1 cellular context compared by ENCODE assay signal in genomic region chr19:7153008-7153407, GRCh38.
TF ChIP-seq lines count a peak whose summit lies in the region.

No MANE protein-coding gene starts in this region.

TF ChIP-seq in H1, 55 proteins besides CTCF, POLR2A, EP300 and RAD21:
- TF ChIP-seq SP2 (IDR thresholded peaks at IDR 0.05; ENCODE audit: low read length) (no peak), TAF1 (IDR thresholded peaks at IDR 0.05; ENCODE audit: low read depth, low read length) (no peak), MAX (IDR thresholded peaks at IDR 0.05) (no peak), HDAC6 (IDR thresholded peaks at IDR 0.05; ENCODE audit: low read depth, low read length) (no peak), CHD7 (IDR thresholded peaks at IDR 0.05; ENCODE audit: insufficient replicate concordance, low read length) (no peak), RFX5 (IDR thresholded peaks at IDR 0.05; ENCODE audit: borderline replicate concordance, low read depth, low read length) (no peak), SIN3A (conservative IDR thresholded peaks at IDR 0.05 in 1 of 2, IDR thresholded peaks at IDR 0.05 in 1 of 2; ENCODE audit: low read depth in 1 of 2, low read length in 2 of 2) (no peak), JUND (IDR thresholded peaks at IDR 0.05; ENCODE audit: low read length) (no peak)
